ENCODE assay signal across 16 cellular contexts in the genomic region with DNA sequence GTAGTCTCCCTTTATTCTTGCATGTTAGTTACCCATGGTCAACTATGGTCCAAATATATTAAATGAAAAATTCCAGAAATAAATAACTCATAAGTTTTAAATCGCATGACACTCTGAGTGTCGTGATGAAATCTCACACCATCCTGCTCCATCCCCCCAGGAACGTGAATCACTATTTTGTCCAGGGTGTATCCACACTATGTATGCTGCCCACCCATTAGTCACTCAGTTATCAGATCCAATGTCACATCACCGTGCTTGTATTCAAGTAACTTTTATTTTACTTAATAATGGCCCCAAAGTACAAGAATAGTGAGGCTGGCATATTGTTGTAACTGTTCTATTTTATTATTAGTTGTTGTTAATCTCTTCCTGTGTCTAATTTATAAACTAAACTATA.
A peak's percentile ranks its signal among the peaks of the same experiment; 100 is the strongest.
DNase-seq lines count a peak whose midpoint lies in the region; ATAC-seq and TF ChIP-seq lines count a peak whose summit lies in the region.
"Had no signal": no experiment of that assay in that cellular context is flagged by ENCODE, and none has a peak within 500 bp of the region (broad histone marks: within the 10 kb centered on the region; RNA-seq: fewer than 3 reads in every experiment).

No MANE protein-coding gene starts in this region.

- ATAC-seq in IMR-90 (ENCODE audit: low read depth), result no peak
- no peak for ATAC-seq in Right ventricle myocardium inferior
- ATAC-seq: GM12878 had no signal

- H3K4me1 ChIP-seq in ACC112 (ENCODE audit: control insufficient read depth, insufficient read depth, low read length, unreplicated experiment), result peaks cover 33% of the 10 kb centered on the region
- H3K4me1 ChIP-seq in IMR-90 (ENCODE audit: control insufficient read depth, insufficient read depth, low read length), result peaks cover 10% of the 10 kb centered on the region
- H3K4me1 ChIP-seq: HAP-1 had no signal

- no peak overlapping the region for H2BK120ac ChIP-seq in IMR-90 (ENCODE audit: low read depth, low read length)

- H2BK15ac ChIP-seq in IMR-90 (ENCODE audit: low read depth, low read length), result no peak overlapping the region

- TF ChIP-seq POLR2A in IMR-90 (IDR thresholded peaks at IDR 0.05; ENCODE audit: low read depth, low read length), result no peak

- BruUV-seq in IMR-90 (replicated peaks; lab: Mats Ljungman, UMichigan), result no TSS peak

- no peak overlapping the region for H4K8ac ChIP-seq in IMR-90 (ENCODE audit: low read depth in 2 of 2, low read length in 2 of 2)

- no peak overlapping the region for H4K5ac ChIP-seq in IMR-90 (ENCODE audit: low read depth, low read length)

- WGBS in IMR-90 (ENCODE audit: extremely low coverage in 2 of 2, insufficient read length in 1 of 2), 2 experiments, result no CpG with 5 or more reads among the region's 4 CpGs

- no peak overlapping the region for H3K23ac ChIP-seq in IMR-90 (ENCODE audit: low read depth, low read length)

- POLR2A ChIA-PET in IMR-90 (lab: Charles Lee; ENCODE audit: unreplicated experiment), result no interaction called here

- no peaks in the 10 kb centered on the region for H3K79me2 ChIP-seq in ACC112 (ENCODE audit: control insufficient read depth, insufficient read depth, low read length, unreplicated experiment)

- H2AFZ ChIP-seq in ACC112 (ENCODE audit: low read length, unreplicated experiment) (no peak overlapping the region), IMR-90 (replicated peaks; ENCODE audit: low read length, poor library complexity) (no peak overlapping the region)

- no peaks in the 10 kb centered on the region for H3K9me3 ChIP-seq in IMR-90 (ENCODE audit: control insufficient read depth, insufficient read depth, low read length)
- H3K9me3 ChIP-seq: BLaER1, HAP-1 had no signal

- no peak overlapping the region for H3K56ac ChIP-seq in IMR-90 (ENCODE audit: extremely low read depth, insufficient read depth, low read length)

- peaks cover 12% of the 10 kb centered on the region for H3K9me1 ChIP-seq in IMR-90 (ENCODE audit: insufficient read depth, low read length)

- H3K4me3 ChIP-seq in ACC112 (ENCODE audit: low read depth, low read length) (no peak overlapping the region), IMR-90 (ENCODE audit: insufficient read depth, low read depth, low read length) (no peak overlapping the region), brain microvascular endothelial cell (ENCODE audit: low read depth, low read length) (no peak overlapping the region), fibroblast of mammary gland (ENCODE audit: control insufficient read depth, low read depth, low read length) (no peak overlapping the region)
- H3K4me3 ChIP-seq: BLaER1, GM12878, HAP-1 had no signal

- H3K27ac ChIP-seq in ACC112 (ENCODE audit: low read depth, low read length), result peak overlapping the region; percentile 85
- no peak overlapping the region for H3K27ac ChIP-seq in IMR-90 (ENCODE audit: insufficient read depth, low read length)
- H3K27ac ChIP-seq in brain microvascular endothelial cell, result no peak overlapping the region
- H3K27ac ChIP-seq: 22Rv1 had no signal

- H2BK5ac ChIP-seq in IMR-90 (ENCODE audit: low read depth, low read length, poor library complexity, severe bottlenecking), result no peak overlapping the region

- in situ Hi-C loops in IMR-90 (cut with MboI; ENCODE audit: low sequenced_read_pairs), result no loop called here
- in situ Hi-C loops in brain microvascular endothelial cell (cut with HindIII; ENCODE audit: low pct_ligation_motif_present, low sequenced_read_pairs), result no loop called here

- intact Hi-C loops in IMR-90 (cut with micrococcal nuclease) (no loop called here), Right ventricle myocardium inferior (cut with DNase I) (no loop called here)

- no peak overlapping the region for H3K4me2 ChIP-seq in IMR-90 (ENCODE audit: low read depth, low read length)

- no peak overlapping the region for H3K4ac ChIP-seq in IMR-90 (ENCODE audit: low read depth, low read length)

- no peak overlapping the region for H3K18ac ChIP-seq in IMR-90 (ENCODE audit: low read depth, low read length)

- CTCF ChIA-PET in IMR-90 (lab: Yijun Ruan, JAX), result no interaction called here

- no peak overlapping the region for H2BK20ac ChIP-seq in IMR-90 (ENCODE audit: low read depth, low read length)

- no peaks in the 10 kb centered on the region for H3K79me1 ChIP-seq in IMR-90 (ENCODE audit: low read depth in 1 of 2, low read length in 2 of 2)

- H2AK5ac ChIP-seq in IMR-90 (ENCODE audit: low read depth, low read length), result peak overlapping the region; percentile 53; the same call in 1 of the 2 replicates

- no peak overlapping the region for H4K91ac ChIP-seq in IMR-90 (ENCODE audit: insufficient read depth, low read depth, low read length)

- no peak overlapping the region for H3K9ac ChIP-seq in IMR-90 (ENCODE audit: low read depth, low read length)
- H3K9ac ChIP-seq: BLaER1 had no signal

- H3K36me3 ChIP-seq in ACC112 (ENCODE audit: insufficient read depth, low read length), result no peaks in the 10 kb centered on the region
- no peaks in the 10 kb centered on the region for H3K36me3 ChIP-seq in IMR-90 (ENCODE audit: control insufficient read depth, insufficient read depth, low read length)
- H3K36me3 ChIP-seq in brain microvascular endothelial cell (replicated peaks), result no peaks in the 10 kb centered on the region
- H3K36me3 ChIP-seq: BLaER1, HAP-1 had no signal

- TF ChIP-seq CTCF in IMR-90 (conservative IDR thresholded peaks at IDR 0.05; ENCODE audit: low read depth, low read length) (no peak), brain microvascular endothelial cell (IDR thresholded peaks at IDR 0.05; ENCODE audit: low read depth, low read length, missing control alignments) (no peak), fibroblast of mammary gland (conservative IDR thresholded peaks at IDR 0.05; ENCODE audit: control insufficient read depth, insufficient read depth, low read depth, low read length) (no peak)

- dilution Hi-C loops in IMR-90 (cut with HindIII; ENCODE audit: low sequenced_read_pairs, unreplicated experiment), result no loop called here

- no peak for TF ChIP-seq RAD21 in IMR-90 (IDR thresholded peaks at IDR 0.05; ENCODE audit: low read length)

- H3K27me3 ChIP-seq in ACC112 (ENCODE audit: insufficient read depth, low read length) (no peaks in the 10 kb centered on the region), IMR-90 (ENCODE audit: control insufficient read depth, insufficient read depth, low read length) (no peaks in the 10 kb centered on the region), brain microvascular endothelial cell (replicated peaks) (no peaks in the 10 kb centered on the region)
- H3K27me3 ChIP-seq: BLaER1 had no signal

- H4K20me1 ChIP-seq in IMR-90 (ENCODE audit: insufficient read depth, low read length), result no peaks in the 10 kb centered on the region
- H4K20me1 ChIP-seq: BLaER1 had no signal

- DNase-seq in IMR-90 (no peak), brain microvascular endothelial cell (peak; percentile 60), fibroblast of mammary gland (ENCODE audit: low read depth) (peak; percentile 41), COLO668 (lab: John Stamatoyannopoulos, UW; ENCODE audit: unreplicated experiment) (no peak), RPMI8226 (no peak), Right ventricle myocardium inferior (ENCODE audit: missing footprints) (no peak)
- no peak for DNase-seq in activated CD4-positive, CD25-positive, alpha-beta regulatory T cell treated with anti-CD3 and anti-CD28 coated beads, Interleukin-2, amount 50 U/mL, for 72 hours
- DNase-seq: AML-193; Calu3; CD4-positive, CD25-positive, alpha-beta regulatory T cell; DMS 273 treated with DMSO at 0.1 percent for 48 hours had no signal

- H2AK9ac ChIP-seq in IMR-90 (replicated peaks; ENCODE audit: low read depth, low read length, poor library complexity), result no peak overlapping the region

- H3K14ac ChIP-seq in IMR-90 (replicated peaks; ENCODE audit: low read depth, low read length), result no peak overlapping the region

TF ChIP-seq in IMR-90, 13 proteins besides CTCF, POLR2A, EP300 and RAD21:
- TF ChIP-seq MXI1 (IDR thresholded peaks at IDR 0.05; ENCODE audit: borderline replicate concordance, low read depth, low read length) (no peak), RCOR1 (IDR thresholded peaks at IDR 0.05; ENCODE audit: insufficient replicate concordance, low read length) (no peak)

Comparison
In these comparisons a context has a peak if more than half of its experiments do, and no peak if none do; other contexts are left out.
1. DNase-seq: peak in brain microvascular endothelial cell (single experiment) and fibroblast of mammary gland (single experiment); none in IMR-90 (single experiment), COLO668 (single experiment), RPMI8226 (single experiment), Right ventricle myocardium inferior (single experiment) and activated CD4-positive, CD25-positive, alpha-beta regulatory T cell treated with anti-CD3 and anti-CD28 coated beads, Interleukin-2, amount 50 U/mL, for 72 hours (single experiment).